ENCODE assay signal across 8 cellular contexts in the genomic region with DNA sequence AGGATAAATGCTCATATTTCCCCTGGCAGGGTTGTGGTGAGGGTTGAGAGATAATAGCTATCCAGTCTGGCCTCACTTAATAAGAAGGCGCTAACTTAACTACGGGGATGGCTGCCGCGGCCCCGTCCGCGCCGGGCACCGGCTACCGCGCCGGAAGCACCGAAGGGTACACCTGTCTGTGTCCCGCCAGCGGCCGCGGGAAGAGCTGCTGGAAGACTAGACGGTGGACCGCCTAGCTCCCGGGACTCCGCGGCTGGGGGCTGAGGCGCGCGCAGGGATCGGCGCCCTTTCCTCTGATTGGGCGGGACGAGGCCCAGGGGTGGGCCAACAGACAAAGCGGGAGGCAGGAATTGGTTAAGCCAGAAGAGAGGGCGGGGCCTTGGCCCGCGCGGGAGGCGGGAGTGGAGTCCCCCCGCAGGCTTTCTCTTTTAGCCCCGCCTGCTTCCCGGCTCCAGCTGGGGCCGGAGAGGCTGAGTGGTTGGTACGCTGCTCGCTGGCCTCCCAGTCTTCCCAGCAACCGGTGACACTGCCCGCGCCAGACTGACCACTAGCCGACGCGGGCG. TPM values are rescaled to one million over a fixed set of nuclear protein-coding genes. Genes with fewer than 3 reads are reported as not detected.
A peak's percentile ranks its signal among the peaks of the same experiment; 100 is the strongest.
DNase-seq lines count a peak whose midpoint lies in the region; ATAC-seq lines count a peak whose summit lies in the region.

Gene ZNF672, plus strand, starts transcription at position 431 of the 563 bp plus-strand sequence. CDS start 9,051 bp downstream, outside the sequence.

- DNase-seq in COLO829 (ENCODE audit: low spot score) (peak; percentile 98), HT-29 (ENCODE audit: low spot score) (peak; percentile 98), lung microvascular endothelial cell (ENCODE audit: low read depth in 2 of 2) (peak; percentile 98)
- peak; percentile 92 for DNase-seq in NK-92 treated with Interleukin-12 subunit alpha and Interleukin-12 subunit beta, amount 100 ng/mL, for 24 hours (lab: John Stamatoyannopoulos, UW)
- peak; percentile 72 to 87 for DNase-seq in activated CD8-positive, alpha-beta memory T cell treated with anti-CD3 and anti-CD28 coated beads for 1 hour (ENCODE audit: extremely low read depth in 1 of 2, low read depth in 1 of 2)
- DNase-seq in effector CD4-positive, alpha-beta T cell, result peak; percentile 91
- DNase-seq in stimulated activated CD4-positive, alpha-beta T cell treated with anti-CD3 and anti-CD28 coated beads, TNF-alpha, amount 100 ng/mL, for 4 hours (ENCODE audit: low read depth in 3 of 3), result peak; percentile 84 to 90 (median 89)

- ATAC-seq in GM21360 (IDR thresholded peaks at IDR 0.05; ENCODE audit: unreplicated experiment), result peak; percentile 78

RNA-seq across cellular contexts. Expression of gene ZNF672, which starts in this region (rescaled TPM):
- total RNA-seq in HT-29 (2014; rRNA removed; shearing (Covaris generic)), result 36.0 and 37.7 TPM in 2 replicates
- total RNA-seq in lung microvascular endothelial cell, result 12.0 and 16.7 TPM in 2 replicates

Comparison
In these comparisons a context has a peak if more than half of its experiments do, and no peak if none do; other contexts are left out.
1. Peak in every context shown above with its lines: DNase-seq and ATAC-seq.